8 cellular contexts compared by ENCODE assay signal in genomic region chr13:28718186-28718537, GRCh38. TPM values are rescaled to one million over a fixed set of nuclear protein-coding genes. Genes with fewer than 3 reads are reported as not detected.
DNase-seq lines count a peak whose midpoint lies in the region; ATAC-seq and TF ChIP-seq lines count a peak whose summit lies in the region.

No MANE protein-coding gene starts in this region.

- no CpG with 5 or more reads among the region's 9 CpGs for WGBS in trophoblast cell (ENCODE audit: extremely low coverage, insufficient coverage, insufficient read length)

- H3K79me2 ChIP-seq in trophoblast cell (ENCODE audit: control insufficient read depth, insufficient read depth, low read length, poor library complexity) = no peaks in the 10 kb centered on the region

- H3K14ac ChIP-seq in trophoblast cell (ENCODE audit: low read length) = no peak overlapping the region

- peak overlapping the region; percentile 48 for H2BK120ac ChIP-seq in trophoblast cell (ENCODE audit: insufficient read depth, low read length, poor library complexity)

- no peak overlapping the region for H2AK5ac ChIP-seq in trophoblast cell (ENCODE audit: low read length)

- no peak overlapping the region for H4K91ac ChIP-seq in trophoblast cell (ENCODE audit: low read depth, low read length)

- no peak for TF ChIP-seq CTCF in foreskin fibroblast (IDR thresholded peaks at IDR 0.05; ENCODE audit: low read depth, low read length)

- ATAC-seq in HG02870 (IDR thresholded peaks at IDR 0.05; ENCODE audit: unreplicated experiment) (no peak), HG02798 (IDR thresholded peaks at IDR 0.05; ENCODE audit: poor library complexity, unreplicated experiment) (no peak), GM19324 (IDR thresholded peaks at IDR 0.05; ENCODE audit: low FRiP score, unreplicated experiment) (no peak)

- no peaks in the 10 kb centered on the region for H3K9me3 ChIP-seq in trophoblast cell (ENCODE audit: insufficient read depth, low read depth, low read length)

- peaks cover 4 to 11% of the 10 kb centered on the region in 2 experiments for H3K4me1 ChIP-seq in trophoblast cell (ENCODE audit: control insufficient read depth in 1 of 2, insufficient read depth in 2 of 2, low read length in 2 of 2)

- no peak overlapping the region for H2BK5ac ChIP-seq in trophoblast cell (ENCODE audit: low read depth, low read length, poor library complexity)

- no peak overlapping the region for H2BK12ac ChIP-seq in trophoblast cell (ENCODE audit: low read length)

- peak overlapping the region; percentile 46 for H3K9ac ChIP-seq in trophoblast cell (ENCODE audit: low read length)

- DNase-seq in SIG-M5 treated with dmso at 0.1 percent for 504 hours (lab: John Stamatoyannopoulos, UW; ENCODE audit: unreplicated experiment) (peak; percentile 21), SIG-M5 (lab: John Stamatoyannopoulos, UW) (no peak), SW480 (ENCODE audit: low spot score) (peak; percentile 23), foreskin fibroblast (no peak), trophoblast cell (peak in 1 of 2 donors; percentile 33)

- peaks cover 3% of the 10 kb centered on the region for H3K79me1 ChIP-seq in trophoblast cell (ENCODE audit: low read length)

- no peak overlapping the region for H3K18ac ChIP-seq in trophoblast cell (ENCODE audit: low read length)

- H4K8ac ChIP-seq in trophoblast cell (ENCODE audit: low read depth, low read length) = peak overlapping the region; percentile 78

- no peak overlapping the region for H3K27ac ChIP-seq in trophoblast cell (ENCODE audit: low read depth, low read length)

- H2AFZ ChIP-seq in trophoblast cell (ENCODE audit: insufficient read depth, low read length, poor library complexity) = peak overlapping the region; percentile 56

- H3K4ac ChIP-seq in trophoblast cell (ENCODE audit: low read depth, low read length) = no peak overlapping the region

- no peaks in the 10 kb centered on the region for H3K27me3 ChIP-seq in trophoblast cell (ENCODE audit: insufficient read depth, low read length)

- H3K36me3 ChIP-seq in trophoblast cell (ENCODE audit: control insufficient read depth in 1 of 2, insufficient read depth in 2 of 2, low read length in 2 of 2) = no peaks in the 10 kb centered on the region

- H4K12ac ChIP-seq in trophoblast cell (ENCODE audit: low read depth, low read length) = peak overlapping the region; percentile 38

- H3K23ac ChIP-seq in trophoblast cell (ENCODE audit: low read length) = no peak overlapping the region

- H3K4me3 ChIP-seq in foreskin fibroblast (ENCODE audit: low read depth in 1 of 2, low read length in 2 of 2) = peak overlapping the region; percentile 77 to 79
- H3K4me3 ChIP-seq in trophoblast cell (ENCODE audit: low read depth, low read length) = peak overlapping the region; percentile 72

- peak overlapping the region; percentile 95 for H3K4me2 ChIP-seq in trophoblast cell (ENCODE audit: low read length)

RNA-seq across cellular contexts. Expression of gene SLC46A3, which starts 0.6 kb away (rescaled TPM):
- 1.4 and 1.5 TPM in 2 replicates for polyA plus RNA-seq in trophoblast cell (2013)

RNA-seq across cellular contexts. Expression of gene POMP, which starts 59.2 kb away (rescaled TPM):
- 138 and 141 TPM in 2 replicates for polyA plus RNA-seq in trophoblast cell (2013)

Comparison
In these comparisons a context has a peak if more than half of its experiments do, and no peak if none do; other contexts are left out.
1. DNase-seq: peak in SIG-M5 treated with dmso at 0.1 percent for 504 hours (single experiment) and SW480 (single experiment); none in SIG-M5 (single experiment) and foreskin fibroblast (0 of 2).